ENCODE assay signal across 1 cellular context in the genomic region with DNA sequence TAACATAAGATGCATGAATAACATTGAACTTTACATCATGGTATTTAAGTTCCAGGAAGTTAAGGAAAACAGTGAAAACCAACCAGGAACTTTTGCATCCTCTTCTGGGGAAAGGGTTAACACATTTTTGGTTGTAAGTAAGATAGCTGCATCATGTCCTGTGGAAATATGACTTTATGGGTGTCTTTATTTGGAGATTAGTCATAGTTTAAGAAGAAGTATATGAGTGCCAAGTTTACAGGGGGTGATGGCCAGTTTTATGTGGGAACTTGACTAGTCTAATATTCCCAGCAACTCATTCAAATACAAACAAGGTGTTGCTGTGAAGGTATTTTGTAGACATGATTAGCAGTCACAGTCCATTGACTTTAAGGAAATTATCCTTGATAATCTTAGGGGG.
TF ChIP-seq lines count a peak whose summit lies in the region.

No MANE protein-coding gene starts in this region.

TF ChIP-seq in endothelial cell of umbilical vein, 7 proteins besides CTCF, POLR2A, EP300 and RAD21 (continued from another document):
- TF ChIP-seq, protein P1, sequence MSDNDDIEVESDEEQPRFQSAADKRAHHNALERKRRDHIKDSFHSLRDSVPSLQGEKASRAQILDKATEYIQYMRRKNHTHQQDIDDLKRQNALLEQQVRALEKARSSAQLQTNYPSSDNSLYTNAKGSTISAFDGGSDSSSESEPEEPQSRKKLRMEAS (IDR thresholded peaks at IDR 0.05; ENCODE audit: insufficient read depth, insufficient read length): no peak
- TF ChIP-seq EZH2 (IDR thresholded peaks at IDR 0.05; ENCODE audit: borderline replicate concordance, low read depth, low read length, severe bottlenecking): no peak
- TF ChIP-seq MYC (IDR thresholded peaks at IDR 0.05; ENCODE audit: low read depth, low read length): no peak
TF ChIP-seq in endothelial cell of umbilical vein: peak in this region for 2.
